In the genomic region with DNA sequence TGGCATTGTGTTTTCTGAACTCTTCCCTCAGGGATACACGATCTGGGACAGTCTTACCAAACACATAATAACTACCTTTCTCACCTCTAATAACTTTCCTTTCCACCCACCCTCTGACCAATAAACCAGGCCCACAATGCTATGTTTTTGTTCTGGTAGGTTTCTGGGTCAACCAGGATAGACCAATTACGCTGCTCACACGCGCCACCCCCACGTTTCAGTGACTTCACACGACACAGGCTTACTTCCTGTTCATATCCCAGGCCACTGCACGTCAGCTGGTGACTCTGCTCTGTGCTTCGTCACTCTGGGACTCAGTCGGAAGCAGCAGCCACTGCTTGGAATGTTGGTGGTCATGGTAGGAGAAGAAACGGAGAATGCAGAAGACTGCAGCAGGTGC, we compare ENCODE assay signal across 20 cellular contexts. TPM values are rescaled to one million over a fixed set of nuclear protein-coding genes. Genes with fewer than 3 reads are reported as not detected.
DNase-seq lines count a peak whose midpoint lies in the region; ATAC-seq and TF ChIP-seq lines count a peak whose summit lies in the region.
"Had no signal": no experiment of that assay in that cellular context is flagged by ENCODE, and none has a peak within 500 bp of the region (broad histone marks: within the 10 kb centered on the region; RNA-seq: fewer than 3 reads in every experiment).

No MANE protein-coding gene starts in this region.

- H3K27ac ChIP-seq in mammary epithelial cell (ENCODE audit: insufficient read depth, low read depth, low read length) (no peak overlapping the region), hepatocyte (no peak overlapping the region), coronary artery (no peak overlapping the region)

- no peaks in the 10 kb centered on the region for H3K79me2 ChIP-seq in mammary epithelial cell (ENCODE audit: insufficient read depth, low read length)
- H3K79me2 ChIP-seq in hepatocyte = no peaks in the 10 kb centered on the region

- DNase-seq in mammary epithelial cell (peak; percentile 23), MCF 10A (ENCODE audit: unreplicated experiment) (no peak), RPMI7951 (ENCODE audit: low read depth) (peak; percentile 31), type B pancreatic cell (ENCODE audit: extremely low spot score, unreplicated experiment) (no peak), hepatocyte (ENCODE audit: low spot score) (no peak), GM20000 (ENCODE audit: low spot score) (no peak), coronary artery (ENCODE audit: low spot score) (no peak)
- DNase-seq: activated B cell treated with CpG ODN at 0.5 μM for 24 hours; activated T-cell treated with anti-CD3 and anti-CD28 coated beads, Interleukin-2, amount 50 U/mL, for 24 hours; H9; NCI-H146; NCI-H345 had no signal

- H3K27me3 ChIP-seq in mammary epithelial cell (ENCODE audit: insufficient read depth, low read length) (no peaks in the 10 kb centered on the region), hepatocyte (peaks cover 3% of the 10 kb centered on the region)

- intact Hi-C loops in mammary epithelial cell (cut with micrococcal nuclease) (no loop called here), MCF 10A (cut with micrococcal nuclease) (no loop called here)

- H2AFZ ChIP-seq in mammary epithelial cell (ENCODE audit: low read depth, low read length) = no peak overlapping the region
- H2AFZ ChIP-seq in hepatocyte = no peak overlapping the region

- H3K36me3 Mint-ChIP-seq in MCF 10A (ENCODE audit: insufficient read depth, unreplicated experiment) = no peaks in the 10 kb centered on the region
- peaks cover 3% of the 10 kb centered on the region for H3K36me3 Mint-ChIP-seq in type B pancreatic cell
- H3K36me3 Mint-ChIP-seq: natural killer cell treated with Interleukin-12 subunit alpha and Interleukin-12 subunit beta and Interleukin-15 and Interleukin-18, amount 100 ng/mL, for 72 hours had no signal

- dilution Hi-C loops in mammary epithelial cell (cut with HindIII; ENCODE audit: low sequenced_read_pairs) = no loop called here

- no peak overlapping the region for H3K27ac Mint-ChIP-seq in MCF 10A (ENCODE audit: low read depth, unreplicated experiment)
- peak overlapping the region; percentile 14 for H3K27ac Mint-ChIP-seq in type B pancreatic cell
- H3K27ac Mint-ChIP-seq: activated B cell treated with CpG ODN at 0.5 μM for 24 hours; activated T-cell treated with anti-CD3 and anti-CD28 coated beads, Interleukin-2, amount 50 U/mL, for 24 hours; H9; natural killer cell treated with Interleukin-12 subunit alpha and Interleukin-12 subunit beta and Interleukin-15 and Interleukin-18, amount 100 ng/mL, for 72 hours; stimulated activated naive CD8-positive, alpha-beta T cell treated with anti-CD3 and anti-CD28 coated beads, Interleukin-15, Interleukin-2, amounts not matched to agents 100 ng/mL and 50 ng/mL, for 24 hours had no signal

- H3K27me3 Mint-ChIP-seq in MCF 10A (ENCODE audit: insufficient read depth, unreplicated experiment) (peaks cover 75% of the 10 kb centered on the region), type B pancreatic cell (peaks cover 41% of the 10 kb centered on the region)

- no peaks in the 10 kb centered on the region for H3K36me3 ChIP-seq in mammary epithelial cell (ENCODE audit: insufficient read depth, low read length)
- H3K36me3 ChIP-seq in hepatocyte (replicated peaks; ENCODE audit: insufficient read depth, low read depth) = no peaks in the 10 kb centered on the region

- H4K20me1 ChIP-seq in mammary epithelial cell (ENCODE audit: insufficient read depth, low read length) (no peaks in the 10 kb centered on the region), hepatocyte (ENCODE audit: insufficient read depth, poor library complexity, severe bottlenecking) (no peaks in the 10 kb centered on the region)

- no TSS peak for BruUV-seq in mammary epithelial cell (replicated peaks; lab: Mats Ljungman, UMichigan)
- BruUV-seq in MCF 10A (replicated peaks; lab: Mats Ljungman, UMichigan) = no TSS peak

- H3K4me3 Mint-ChIP-seq in MCF 10A (ENCODE audit: unreplicated experiment) = no peak overlapping the region
- H3K4me3 Mint-ChIP-seq in type B pancreatic cell = no peak overlapping the region
- H3K4me3 Mint-ChIP-seq: activated B cell treated with CpG ODN at 0.5 μM for 24 hours; activated T-cell treated with anti-CD3 and anti-CD28 coated beads, Interleukin-2, amount 50 U/mL, for 24 hours; H9; natural killer cell treated with Interleukin-12 subunit alpha and Interleukin-12 subunit beta and Interleukin-15 and Interleukin-18, amount 100 ng/mL, for 72 hours; stimulated activated naive CD8-positive, alpha-beta T cell treated with anti-CD3 and anti-CD28 coated beads, Interleukin-15, Interleukin-2, amounts not matched to agents 100 ng/mL and 50 ng/mL, for 24 hours had no signal

- ATAC-seq in esophagus mucosa = peak; percentile 47

- H3K4me1 ChIP-seq in mammary epithelial cell (ENCODE audit: insufficient read depth, low read length) = no peaks in the 10 kb centered on the region
- H3K4me1 ChIP-seq in hepatocyte (ENCODE audit: insufficient read depth) = no peaks in the 10 kb centered on the region

- H3K9me3 Mint-ChIP-seq in MCF 10A (ENCODE audit: unreplicated experiment) (no peaks in the 10 kb centered on the region), type B pancreatic cell (peaks cover 14% of the 10 kb centered on the region)
- H3K9me3 Mint-ChIP-seq: activated B cell treated with CpG ODN at 0.5 μM for 24 hours; activated T-cell treated with anti-CD3 and anti-CD28 coated beads, Interleukin-2, amount 50 U/mL, for 24 hours; natural killer cell treated with Interleukin-12 subunit alpha and Interleukin-12 subunit beta and Interleukin-15 and Interleukin-18, amount 100 ng/mL, for 72 hours; stimulated activated naive CD8-positive, alpha-beta T cell treated with anti-CD3 and anti-CD28 coated beads, Interleukin-15, Interleukin-2, amounts not matched to agents 100 ng/mL and 50 ng/mL, for 24 hours had no signal

- no peak overlapping the region for H3K4me2 ChIP-seq in mammary epithelial cell (ENCODE audit: insufficient read depth, low read depth, low read length)
- no peak overlapping the region for H3K4me2 ChIP-seq in hepatocyte

- H3K4me1 Mint-ChIP-seq in MCF 10A (ENCODE audit: insufficient read depth, unreplicated experiment) (no peaks in the 10 kb centered on the region), type B pancreatic cell (ENCODE audit: unreplicated experiment) (peaks cover 5% of the 10 kb centered on the region)
- H3K4me1 Mint-ChIP-seq: activated B cell treated with CpG ODN at 0.5 μM for 24 hours had no signal

- no peaks in the 10 kb centered on the region for H3K9me2 ChIP-seq in hepatocyte (replicated peaks; ENCODE audit: insufficient read depth)

- in situ Hi-C loops in mammary epithelial cell (cut with MboI; ENCODE audit: low sequenced_read_pairs in 2 of 2) = no loop called here

- POLR2A ChIA-PET in MCF 10A (lab: Yijun Ruan, JAX) = no interaction called here

- H3K4me3 ChIP-seq in mammary epithelial cell (replicated peaks in 1 of 3; ENCODE audit: insufficient read depth in 1 of 3, low read depth in 2 of 3, low read length in 3 of 3) (no peak overlapping the region), hepatocyte (no peak overlapping the region), coronary artery (no peak overlapping the region)

- 48% methylated on average over 9 of the region's 10 CpGs for WGBS in mammary epithelial cell (ENCODE audit: low coverage, missing lambda C conversion rate)
- 60% methylated on average over 10 of the region's 10 CpGs for WGBS in hepatocyte (ENCODE audit: low lambda C conversion rate, missing lambda C conversion rate)

- CTCF ChIA-PET in mammary epithelial cell (lab: Charles Lee; ENCODE audit: low non-redundant PET) = no interaction called here
- CTCF ChIA-PET in MCF 10A (lab: Yijun Ruan, JAX) = interaction anchor here (0.6 to 1.5 kb wide), 3 partner anchors 20 to 532 kb away, joined by 3 to 9 read pairs (median 7); no protein-coding TSS in a partner anchor

- no peak for TF ChIP-seq CTCF in mammary epithelial cell (conservative IDR thresholded peaks at IDR 0.05 in 1 of 2, IDR thresholded peaks at IDR 0.05 in 1 of 2; ENCODE audit: extremely low read depth in 1 of 2, insufficient read depth in 1 of 2, low read depth in 1 of 2, low read length in 2 of 2)
- no peak for TF ChIP-seq CTCF in MCF 10A (IDR thresholded peaks at IDR 0.05; ENCODE audit: unreplicated experiment)
- TF ChIP-seq CTCF in type B pancreatic cell (conservative IDR thresholded peaks at IDR 0.05) = no peak
- no peak for TF ChIP-seq CTCF in hepatocyte (IDR thresholded peaks at IDR 0.05; ENCODE audit: poor library complexity)
- TF ChIP-seq CTCF in GM20000 (IDR thresholded peaks at IDR 0.05; ENCODE audit: extremely low read depth, missing control alignments) = no peak
- TF ChIP-seq CTCF in coronary artery (IDR thresholded peaks at IDR 0.05) = no peak

- no peaks in the 10 kb centered on the region for H3K9me3 ChIP-seq in mammary epithelial cell (replicated peaks; ENCODE audit: insufficient read depth, low read length)
- H3K9me3 ChIP-seq in hepatocyte (ENCODE audit: low read depth) = no peaks in the 10 kb centered on the region

- H3K9ac ChIP-seq in mammary epithelial cell (ENCODE audit: insufficient read depth, low read length) = no peak overlapping the region

RNA-seq across cellular contexts. Expression of gene KRTAP5-4, which starts 2.5 kb away (rescaled TPM):
- total RNA-seq in mammary epithelial cell (not detected), MCF 10A (2022) (not detected in 2 replicates), esophagus mucosa (not detected), type B pancreatic cell (ENCODE audit: low replicate concordance) (not detected in 2 replicates), hepatocyte (not detected in 2 replicates)
- polyA plus RNA-seq in mammary epithelial cell (not detected), hepatocyte (not detected in 2 replicates)
- polyA minus RNA-seq in mammary epithelial cell = not detected
- not detected in 2 replicates for total RNA-seq in RPMI7951 (2014; rRNA removed; shearing (Covaris generic))
- total RNA-seq: activated B cell treated with CpG ODN at 0.5 μM for 24 hours; astrocyte; dermis microvascular lymphatic vessel endothelial cell; H9; liver; natural killer cell treated with Interleukin-12 subunit alpha and Interleukin-12 subunit beta and Interleukin-15 and Interleukin-18, amount 100 ng/mL, for 72 hours; OCI-LY7; pulmonary artery endothelial cell had no signal
- polyA plus RNA-seq: liver had no signal

RNA-seq across cellular contexts. Expression of gene KRTAP5-5, which starts 10.1 kb away (rescaled TPM):
- total RNA-seq in mammary epithelial cell (not detected), MCF 10A (2022) (not detected in 2 replicates), esophagus mucosa (not detected), type B pancreatic cell (ENCODE audit: low replicate concordance) (not detected in 2 replicates), hepatocyte (not detected in 2 replicates)
- polyA plus RNA-seq in mammary epithelial cell (not detected), hepatocyte (0.39 and 0.54 TPM in 2 replicates)
- polyA minus RNA-seq in mammary epithelial cell = not detected
- total RNA-seq in RPMI7951 (2014; rRNA removed; shearing (Covaris generic)) = not detected in 2 replicates
- total RNA-seq: activated B cell treated with CpG ODN at 0.5 μM for 24 hours; astrocyte; dermis microvascular lymphatic vessel endothelial cell; H9; liver; natural killer cell treated with Interleukin-12 subunit alpha and Interleukin-12 subunit beta and Interleukin-15 and Interleukin-18, amount 100 ng/mL, for 72 hours; OCI-LY7; pulmonary artery endothelial cell had no signal
- polyA plus RNA-seq: liver had no signal

RNA-seq across cellular contexts. Expression of gene KRTAP5-3, which starts 11.2 kb away (rescaled TPM):
- total RNA-seq in mammary epithelial cell (not detected), MCF 10A (2022) (not detected in 2 replicates), esophagus mucosa (not detected), type B pancreatic cell (ENCODE audit: low replicate concordance) (not detected in 2 replicates), hepatocyte (not detected in 2 replicates)
- polyA plus RNA-seq in mammary epithelial cell (not detected), hepatocyte (not detected in 2 replicates)
- polyA minus RNA-seq in mammary epithelial cell = not detected
- not detected in 2 replicates for total RNA-seq in RPMI7951 (2014; rRNA removed; shearing (Covaris generic))
- total RNA-seq: activated B cell treated with CpG ODN at 0.5 μM for 24 hours; astrocyte; dermis microvascular lymphatic vessel endothelial cell; H9; liver; natural killer cell treated with Interleukin-12 subunit alpha and Interleukin-12 subunit beta and Interleukin-15 and Interleukin-18, amount 100 ng/mL, for 72 hours; OCI-LY7; pulmonary artery endothelial cell had no signal
- polyA plus RNA-seq: liver had no signal

RNA-seq across cellular contexts. Expression of gene KRTAP5-2, which starts 21.4 kb away (rescaled TPM):
- total RNA-seq in mammary epithelial cell (not detected), MCF 10A (2022) (not detected in 2 replicates), esophagus mucosa (not detected), type B pancreatic cell (ENCODE audit: low replicate concordance) (not detected in 2 replicates), hepatocyte (not detected in 2 replicates)
- polyA plus RNA-seq in mammary epithelial cell (not detected), hepatocyte (not detected in 2 replicates)
- polyA minus RNA-seq in mammary epithelial cell = not detected
- not detected in 2 replicates for total RNA-seq in RPMI7951 (2014; rRNA removed; shearing (Covaris generic))
- total RNA-seq: activated B cell treated with CpG ODN at 0.5 μM for 24 hours; astrocyte; dermis microvascular lymphatic vessel endothelial cell; H9; liver; natural killer cell treated with Interleukin-12 subunit alpha and Interleukin-12 subunit beta and Interleukin-15 and Interleukin-18, amount 100 ng/mL, for 72 hours; OCI-LY7; pulmonary artery endothelial cell had no signal

RNA-seq across cellular contexts. Expression of gene KRTAP5-1, which starts 34.4 kb away (rescaled TPM):
- total RNA-seq in mammary epithelial cell = not detected
- not detected for polyA plus RNA-seq in mammary epithelial cell
- not detected for polyA minus RNA-seq in mammary epithelial cell
- not detected in 2 replicates for total RNA-seq in MCF 10A (2022)
- total RNA-seq in RPMI7951 (2014; rRNA removed; shearing (Covaris generic)) = not detected in 2 replicates
- total RNA-seq in esophagus mucosa = not detected
- total RNA-seq in type B pancreatic cell (ENCODE audit: low replicate concordance) = not detected in 2 replicates
- not detected in 2 replicates for total RNA-seq in hepatocyte
- 0.28 TPM in 1 of 2 replicates, not detected in the other for polyA plus RNA-seq in hepatocyte
- total RNA-seq: activated B cell treated with CpG ODN at 0.5 μM for 24 hours; astrocyte; dermis microvascular lymphatic vessel endothelial cell; H9; liver; natural killer cell treated with Interleukin-12 subunit alpha and Interleukin-12 subunit beta and Interleukin-15 and Interleukin-18, amount 100 ng/mL, for 72 hours; OCI-LY7; pulmonary artery endothelial cell had no signal
- polyA plus RNA-seq: liver had no signal

Comparison
In these comparisons a context has a peak if more than half of its experiments do, and no peak if none do; other contexts are left out.
1. DNase-seq: peak in mammary epithelial cell (single experiment) and RPMI7951 (single experiment); none in MCF 10A (single experiment), type B pancreatic cell (single experiment), hepatocyte (single experiment), GM20000 (single experiment) and coronary artery (single experiment).